In the genomic region with DNA sequence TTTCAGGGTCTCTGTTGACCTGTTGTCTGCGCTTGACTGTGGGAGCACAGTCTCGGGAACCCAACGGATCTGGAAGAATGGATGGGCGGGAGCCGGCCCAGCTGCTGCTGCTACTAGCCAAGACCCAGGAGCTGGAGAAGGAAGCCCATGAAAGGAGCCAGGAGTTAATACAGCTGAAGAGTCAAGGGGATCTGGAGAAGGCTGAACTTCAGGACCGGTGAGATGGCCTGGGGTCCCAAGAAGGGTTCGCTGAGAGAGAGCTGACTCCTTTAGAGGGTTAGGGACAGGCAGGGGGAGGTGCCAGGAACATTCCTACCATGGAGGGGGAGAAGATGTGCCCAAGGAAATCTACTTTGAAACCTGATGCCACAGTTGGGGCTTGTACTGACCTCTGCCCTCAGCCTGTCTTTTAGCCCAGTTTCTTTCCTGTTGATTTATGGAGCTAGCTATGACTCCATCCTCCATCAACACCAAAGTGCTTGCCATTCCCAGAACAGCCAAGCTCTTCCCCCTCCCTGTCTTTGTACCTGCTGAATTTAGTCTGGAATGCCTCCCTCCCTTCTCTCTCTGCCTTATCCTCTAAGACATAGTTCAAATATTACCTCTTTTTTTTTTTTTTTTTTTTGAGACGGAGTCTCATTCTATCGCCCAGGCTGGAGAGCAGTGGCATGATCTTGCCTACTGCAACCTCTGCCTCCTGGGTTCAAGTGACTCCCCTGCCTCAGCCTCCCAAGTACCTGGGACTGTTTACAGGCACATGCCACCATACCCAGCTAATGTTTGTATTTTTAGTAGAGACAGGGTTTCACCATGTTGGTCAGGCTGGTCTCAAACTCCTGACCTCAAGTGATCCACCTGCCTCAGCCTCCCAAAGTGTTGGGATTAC, we compare ENCODE assay signal across 14 cellular contexts. TPM values are rescaled to one million over a fixed set of nuclear protein-coding genes. Genes with fewer than 3 reads are reported as not detected.
DNase-seq lines count a peak whose midpoint lies in the region; TF ChIP-seq lines count a peak whose summit lies in the region.
"Had no signal": no experiment of that assay in that cellular context is flagged by ENCODE, and none has a peak within 500 bp of the region (broad histone marks: within the 10 kb centered on the region; RNA-seq: fewer than 3 reads in every experiment).

No MANE protein-coding gene starts in this region.

- H3K9me3 ChIP-seq in CD4-positive, alpha-beta memory T cell (ENCODE audit: control insufficient read depth in 1 of 2, low read length in 2 of 2) = no peaks in the 10 kb centered on the region
- no peaks in the 10 kb centered on the region for H3K9me3 ChIP-seq in neural progenitor cell (ENCODE audit: low read depth)
- H3K9me3 ChIP-seq: heart left ventricle had no signal

- H3K9ac ChIP-seq in neural progenitor cell = no peak overlapping the region
- H3K9ac ChIP-seq: parathyroid adenoma had no signal

- H3K4me2 ChIP-seq in neural progenitor cell = peak overlapping the region; percentile 35

- no peaks in the 10 kb centered on the region for H3K27me3 ChIP-seq in CD4-positive, alpha-beta memory T cell (ENCODE audit: insufficient read depth, low read length)
- H3K27me3 ChIP-seq in neural progenitor cell = no peaks in the 10 kb centered on the region
- H3K27me3 ChIP-seq: heart left ventricle had no signal

- H3K27ac ChIP-seq in CD4-positive, alpha-beta memory T cell (ENCODE audit: low read depth, low read length) = no peak overlapping the region
- no peak overlapping the region for H3K27ac ChIP-seq in neural progenitor cell
- H3K27ac ChIP-seq: parathyroid adenoma had no signal

- DNase-seq in CD4-positive, alpha-beta memory T cell = no peak
- DNase-seq in LHCN-M2 (ENCODE audit: low read depth) (peak; percentile 68), fibroblast of gingiva (ENCODE audit: low read depth) (peak; percentile 39), neural progenitor cell (ENCODE audit: low spot score) (peak; percentile 41), KG1 (lab: John Stamatoyannopoulos, UW) (no peak), HK-2 (ENCODE audit: unreplicated experiment) (no peak), NOMO-1 (lab: John Stamatoyannopoulos, UW; ENCODE audit: unreplicated experiment in 2 of 2) (no peak), SIG-M5 (lab: John Stamatoyannopoulos, UW) (no peak)
- DNase-seq: activated CD4-positive, CD25-positive, alpha-beta regulatory T cell treated with anti-CD3 and anti-CD28 coated beads, Interleukin-2, amount 50 U/mL, for 72 hours; anterior cingulate cortex; DND-41; heart left ventricle; Karpas-422 had no signal

- CTCF ChIA-PET in CD4-positive, alpha-beta memory T cell (lab: Charles Lee; ENCODE audit: partially characterized antibody) = interaction anchor here (0.5 to 1.2 kb wide), 5 partner anchors 20 to 877 kb away, joined by 3 to 4 read pairs (median 3); partner anchors contain the start of gene SCAND1

- no peak overlapping the region for H2AFZ ChIP-seq in neural progenitor cell (replicated peaks)
- H2AFZ ChIP-seq: parathyroid adenoma had no signal

- peaks cover 14% of the 10 kb centered on the region for H4K20me1 ChIP-seq in neural progenitor cell (ENCODE audit: low read depth)

- TF ChIP-seq CTCF in neural progenitor cell (IDR thresholded peaks at IDR 0.05) = no peak

- peaks cover 13% of the 10 kb centered on the region for H3K36me3 ChIP-seq in CD4-positive, alpha-beta memory T cell (ENCODE audit: insufficient read depth, low read length)
- peaks cover 15% of the 10 kb centered on the region for H3K36me3 ChIP-seq in neural progenitor cell

- no peak overlapping the region for H3K4me3 ChIP-seq in CD4-positive, alpha-beta memory T cell (ENCODE audit: low read length in 2 of 2)
- no peak overlapping the region for H3K4me3 ChIP-seq in neural progenitor cell
- H3K4me3 ChIP-seq: heart left ventricle had no signal

- H3K4me3 Mint-ChIP-seq in CD4-positive, alpha-beta memory T cell = no peak overlapping the region
- H3K4me3 Mint-ChIP-seq in neural progenitor cell = no peak overlapping the region

- peak overlapping the region in 5 of 7 donors; percentile 11 to 76 (median 25) for H3K27ac Mint-ChIP-seq in CD4-positive, alpha-beta memory T cell
- peak overlapping the region; percentile 83 for H3K27ac Mint-ChIP-seq in neural progenitor cell

- H3K9me3 Mint-ChIP-seq in CD4-positive, alpha-beta memory T cell = no peaks in the 10 kb centered on the region
- no peaks in the 10 kb centered on the region for H3K9me3 Mint-ChIP-seq in neural progenitor cell

- POLR2A ChIA-PET in CD4-positive, alpha-beta memory T cell (lab: Charles Lee; ENCODE audit: partially characterized antibody) = interaction anchor here (0.7 to 1.7 kb wide), 4 partner anchors 11 to 151 kb away, joined by 4 to 6 read pairs (median 4); no protein-coding TSS in a partner anchor

- intact Hi-C loops in CD4-positive, alpha-beta memory T cell (cut with micrococcal nuclease) = loop anchor here (10.0 kb wide), 1 partner anchor 227 kb away; the partner anchor contains the start of genes NFS1 and ROMO1

- H3K4me1 ChIP-seq in CD4-positive, alpha-beta memory T cell (ENCODE audit: insufficient read depth, low read length) = peaks cover 8% of the 10 kb centered on the region
- H3K4me1 ChIP-seq in neural progenitor cell = peaks cover 4% of the 10 kb centered on the region

- H3F3A ChIP-seq in neural progenitor cell (ENCODE audit: low read depth) = peaks cover 10% of the 10 kb centered on the region

- peaks cover 3 to 30% of the 10 kb centered on the region in 2 donors for H3K36me3 Mint-ChIP-seq in CD4-positive, alpha-beta memory T cell
- peaks cover 29% of the 10 kb centered on the region for H3K36me3 Mint-ChIP-seq in neural progenitor cell

- no peaks in the 10 kb centered on the region for H3K27me3 Mint-ChIP-seq in CD4-positive, alpha-beta memory T cell
- H3K27me3 Mint-ChIP-seq in neural progenitor cell (ENCODE audit: insufficient read depth, low read depth) = no peaks in the 10 kb centered on the region

- peaks cover 4 to 7% (median 7%) of the 10 kb centered on the region in 4 donors for H3K4me1 Mint-ChIP-seq in CD4-positive, alpha-beta memory T cell
- H3K4me1 Mint-ChIP-seq in neural progenitor cell = peaks cover 16% of the 10 kb centered on the region

- peaks cover 6% of the 10 kb centered on the region for H3K79me2 ChIP-seq in neural progenitor cell (ENCODE audit: low read depth)
- H3K79me2 ChIP-seq: parathyroid adenoma had no signal

RNA-seq across cellular contexts. Expression of gene CEP250, which starts 12.2 kb away (rescaled TPM):
- total RNA-seq in CD4-positive, alpha-beta memory T cell = 10 to 100 TPM; 71.3 to 76.9 TPM
- polyA plus RNA-seq in CD4-positive, alpha-beta memory T cell = 10 to 100 TPM in 1 of 2 donors, 1 to 10 TPM in 1; 4.4 to 14.1 TPM
- total RNA-seq in LHCN-M2 (2014; rRNA removed) (50.3 and 64.0 TPM in 2 replicates), neural progenitor cell (ENCODE audit: low replicate concordance) (33.0 and 55.4 TPM in 2 replicates)
- polyA plus RNA-seq in LHCN-M2 (2012) = 33.7 TPM

RNA-seq across cellular contexts. Expression of gene GDF5, which starts 29.6 kb away (rescaled TPM):
- total RNA-seq in CD4-positive, alpha-beta memory T cell = not detected
- polyA plus RNA-seq in CD4-positive, alpha-beta memory T cell = not detected
- 2.5 and 3.9 TPM in 2 replicates for total RNA-seq in LHCN-M2 (2014; rRNA removed)
- 1.7 TPM for polyA plus RNA-seq in LHCN-M2 (2012)
- 0.28 and 0.43 TPM in 2 replicates for total RNA-seq in neural progenitor cell (ENCODE audit: low replicate concordance)

RNA-seq across cellular contexts. Expression of gene UQCC1, which starts 55.8 kb away (rescaled TPM):
- 10 to 100 TPM; 46.4 to 49.3 TPM for total RNA-seq in CD4-positive, alpha-beta memory T cell
- polyA plus RNA-seq in CD4-positive, alpha-beta memory T cell = 10 to 100 TPM; 13.9 to 21.1 TPM
- total RNA-seq in LHCN-M2 (2014; rRNA removed) (50.8 and 61.2 TPM in 2 replicates), neural progenitor cell (ENCODE audit: low replicate concordance) (49.4 and 51.6 TPM in 2 replicates)
- polyA plus RNA-seq in LHCN-M2 (2012) = 35.4 TPM

Comparison
In these comparisons a context has a peak if more than half of its experiments do, and no peak if none do; other contexts are left out.
1. DNase-seq: peak in LHCN-M2 (single experiment), fibroblast of gingiva (single experiment) and neural progenitor cell (single experiment); none in CD4-positive, alpha-beta memory T cell (0 of 5), KG1 (single experiment), HK-2 (single experiment), NOMO-1 (0 of 2) and SIG-M5 (single experiment).